10 cellular contexts compared by ENCODE assay signal in genomic region chr3:28840976-28841376, GRCh38.
A peak's percentile ranks its signal among the peaks of the same experiment; 100 is the strongest.
DNase-seq lines count a peak whose midpoint lies in the region; ATAC-seq lines count a peak whose summit lies in the region.
"Had no signal": no experiment of that assay in that cellular context is flagged by ENCODE, and none has a peak within 500 bp of the region (broad histone marks: within the 10 kb centered on the region; RNA-seq: fewer than 3 reads in every experiment).

No MANE protein-coding gene starts in this region.

- H3K4me1 Mint-ChIP-seq in activated CD4-positive, alpha-beta T cell treated with anti-CD3 and anti-CD28 coated beads for 36 hours, result peaks cover 21% of the 10 kb centered on the region
- no peaks in the 10 kb centered on the region for H3K4me1 Mint-ChIP-seq in CD4-positive, alpha-beta memory T cell

- peak; percentile 98 for ATAC-seq in activated CD4-positive, alpha-beta T cell treated with anti-CD3 and anti-CD28 coated beads for 36 hours
- ATAC-seq in HG02623 (IDR thresholded peaks at IDR 0.05; ENCODE audit: unreplicated experiment) (peak; percentile 45), HG02884 (IDR thresholded peaks at IDR 0.05; ENCODE audit: unreplicated experiment) (no peak)
- ATAC-seq: A549 had no signal

- no peaks in the 10 kb centered on the region for H3K9me3 ChIP-seq in SJCRH30 (replicated peaks)
- no peaks in the 10 kb centered on the region for H3K9me3 ChIP-seq in CD4-positive, alpha-beta memory T cell (ENCODE audit: control insufficient read depth in 1 of 2, low read length in 2 of 2)
- H3K9me3 ChIP-seq: A549 had no signal

- intact Hi-C loops in activated CD4-positive, alpha-beta T cell treated with anti-CD3 and anti-CD28 coated beads for 36 hours (cut with DNase I, micrococcal nuclease), result loop anchor here (1.0 to 10.0 kb wide), 6 partner anchors 56 to 846 kb away; partner anchors contain the start of genes AZI2 (in 1 of the 2), RBMS3 (in 1 of the 2) and ZCWPW2 (in 1 of the 2)
- intact Hi-C loops in CD4-positive, alpha-beta memory T cell (cut with micrococcal nuclease), result no loop called here

- H3K27me3 ChIP-seq in SJCRH30, result no peaks in the 10 kb centered on the region
- H3K27me3 ChIP-seq in CD4-positive, alpha-beta memory T cell (ENCODE audit: insufficient read depth, low read length), result no peaks in the 10 kb centered on the region

- H3K27ac ChIP-seq in SJCRH30, result no peak overlapping the region
- no peak overlapping the region for H3K27ac ChIP-seq in CD4-positive, alpha-beta memory T cell (ENCODE audit: low read depth, low read length)
- H3K27ac ChIP-seq: A549 had no signal

- no peaks in the 10 kb centered on the region for H3K36me3 ChIP-seq in SJCRH30
- H3K36me3 ChIP-seq in CD4-positive, alpha-beta memory T cell (ENCODE audit: insufficient read depth, low read length), result no peaks in the 10 kb centered on the region

- H3K36me3 Mint-ChIP-seq in activated CD4-positive, alpha-beta T cell treated with anti-CD3 and anti-CD28 coated beads for 36 hours (ENCODE audit: low read depth), result no peaks in the 10 kb centered on the region
- no peaks in the 10 kb centered on the region for H3K36me3 Mint-ChIP-seq in CD4-positive, alpha-beta memory T cell
- H3K36me3 Mint-ChIP-seq: WTC11 had no signal

- CTCF ChIA-PET in activated CD4-positive, alpha-beta T cell treated with anti-CD3 and anti-CD28 coated beads for 36 hours (lab: Charles Lee), result interaction anchor here (0.8 to 1.0 kb wide), 2 partner anchors 173 to 344 kb away, joined by 3 read pairs; no protein-coding TSS in a partner anchor
- CTCF ChIA-PET in CD4-positive, alpha-beta memory T cell (lab: Charles Lee; ENCODE audit: partially characterized antibody), result no interaction called here

- peak; percentile 72 for DNase-seq in activated CD4-positive, alpha-beta T cell treated with anti-CD3 and anti-CD28 coated beads for 36 hours
- DNase-seq in activated CD4-positive, alpha-beta T cell treated with anti-CD3 and anti-CD28 coated beads, Interleukin-2, amount 50 U/mL, for 1 hour, result no peak
- peak; percentile 58 for DNase-seq in M059J (ENCODE audit: low read depth)
- peak; percentile 12 for DNase-seq in stimulated activated CD4-positive, alpha-beta T cell treated with anti-CD3 and anti-CD28 coated beads, Interleukin-4, amount 100 ng/mL, for 24 hours
- no peak for DNase-seq in SJCRH30
- DNase-seq in CD4-positive, alpha-beta memory T cell, result no peak

- H3K27me3 Mint-ChIP-seq in activated CD4-positive, alpha-beta T cell treated with anti-CD3 and anti-CD28 coated beads for 36 hours, result peaks cover 18% of the 10 kb centered on the region
- H3K27me3 Mint-ChIP-seq in CD4-positive, alpha-beta memory T cell, result no peaks in the 10 kb centered on the region

- POLR2A ChIA-PET in activated CD4-positive, alpha-beta T cell treated with anti-CD3 and anti-CD28 coated beads for 36 hours (lab: Charles Lee), result no interaction called here
- POLR2A ChIA-PET in CD4-positive, alpha-beta memory T cell (lab: Charles Lee; ENCODE audit: partially characterized antibody), result no interaction called here

- no peak overlapping the region for H3K4me3 Mint-ChIP-seq in activated CD4-positive, alpha-beta T cell treated with anti-CD3 and anti-CD28 coated beads for 36 hours
- H3K4me3 Mint-ChIP-seq in CD4-positive, alpha-beta memory T cell, result no peak overlapping the region
- H3K4me3 Mint-ChIP-seq: WTC11 had no signal

- peaks cover 5% of the 10 kb centered on the region for H3K9me3 Mint-ChIP-seq in activated CD4-positive, alpha-beta T cell treated with anti-CD3 and anti-CD28 coated beads for 36 hours (ENCODE audit: low read depth)
- H3K9me3 Mint-ChIP-seq in CD4-positive, alpha-beta memory T cell, result peaks cover 0 to 1% (median 0%) of the 10 kb centered on the region in 8 donors
- H3K9me3 Mint-ChIP-seq: WTC11 had no signal

- H3K4me3 ChIP-seq in SJCRH30, result no peak overlapping the region
- H3K4me3 ChIP-seq in CD4-positive, alpha-beta memory T cell (ENCODE audit: low read length in 2 of 2), result no peak overlapping the region
- H3K4me3 ChIP-seq: A549 had no signal

- peak overlapping the region; percentile 70 for H3K27ac Mint-ChIP-seq in activated CD4-positive, alpha-beta T cell treated with anti-CD3 and anti-CD28 coated beads for 36 hours
- H3K27ac Mint-ChIP-seq in CD4-positive, alpha-beta memory T cell, result no peak overlapping the region
- H3K27ac Mint-ChIP-seq: WTC11 had no signal

- peaks cover 2% of the 10 kb centered on the region for H3K4me1 ChIP-seq in SJCRH30
- no peaks in the 10 kb centered on the region for H3K4me1 ChIP-seq in CD4-positive, alpha-beta memory T cell (ENCODE audit: insufficient read depth, low read length)
- H3K4me1 ChIP-seq: A549 had no signal

Comparison
In these comparisons a context has a peak if more than half of its experiments do, and no peak if none do; other contexts are left out.
1. DNase-seq: peak in activated CD4-positive, alpha-beta T cell treated with anti-CD3 and anti-CD28 coated beads for 36 hours (single experiment), M059J (single experiment) and stimulated activated CD4-positive, alpha-beta T cell treated with anti-CD3 and anti-CD28 coated beads, Interleukin-4, amount 100 ng/mL, for 24 hours (single experiment); none in activated CD4-positive, alpha-beta T cell treated with anti-CD3 and anti-CD28 coated beads, Interleukin-2, amount 50 U/mL, for 1 hour (single experiment), SJCRH30 (0 of 2) and CD4-positive, alpha-beta memory T cell (0 of 5).